In genomic region chr11:78223320-78223954, GRCh38 we compare ENCODE assay signal across 9 cellular contexts.
DNase-seq lines count a peak whose midpoint lies in the region; ATAC-seq and TF ChIP-seq lines count a peak whose summit lies in the region.
"Had no signal": no experiment of that assay in that cellular context is flagged by ENCODE, and none has a peak within 500 bp of the region (broad histone marks: within the 10 kb centered on the region; RNA-seq: fewer than 3 reads in every experiment).

No MANE protein-coding gene starts in this region.

- H3K27me3 ChIP-seq in GM06990 (replicated peaks; ENCODE audit: control insufficient read depth, insufficient read depth, low read length) (no peaks in the 10 kb centered on the region), MM.1S (replicated peaks; ENCODE audit: insufficient read depth, low read length) (no peaks in the 10 kb centered on the region)

- H3K4me3 ChIP-seq in GM06990 (replicated peaks; ENCODE audit: low read depth, low read length) (no peak overlapping the region), MM.1S (ENCODE audit: low read length) (no peak overlapping the region)
- H3K4me3 ChIP-seq: HAP-1 had no signal

- no peak overlapping the region for H3K9ac ChIP-seq in MM.1S (ENCODE audit: low read length)

- no peak overlapping the region for H2AFZ ChIP-seq in MM.1S (ENCODE audit: low read length)

- H3K9me3 ChIP-seq in MM.1S (replicated peaks; ENCODE audit: insufficient read depth, low read length): no peaks in the 10 kb centered on the region
- H3K9me3 ChIP-seq: HAP-1 had no signal

- peaks cover 12% of the 10 kb centered on the region for H3K4me1 ChIP-seq in MM.1S (ENCODE audit: low read length)
- H3K4me1 ChIP-seq: HAP-1 had no signal

- TF ChIP-seq CTCF in GM06990 (IDR thresholded peaks at IDR 0.05; ENCODE audit: insufficient read depth, low read length, poor library complexity, severe bottlenecking) (no peak), MM.1S (IDR thresholded peaks at IDR 0.05; ENCODE audit: low read length) (no peak)

- no peaks in the 10 kb centered on the region for H4K20me1 ChIP-seq in MM.1S (ENCODE audit: insufficient read depth, low read length)

- ATAC-seq in GM19035 (IDR thresholded peaks at IDR 0.05; ENCODE audit: unreplicated experiment) (peak; percentile 79), HG02642 (IDR thresholded peaks at IDR 0.05; ENCODE audit: poor library complexity, unreplicated experiment) (peak; percentile 77), HG03521 (IDR thresholded peaks at IDR 0.05; ENCODE audit: unreplicated experiment) (peak; percentile 68)

- no peak overlapping the region for H3K27ac ChIP-seq in MM.1S (ENCODE audit: low read length)

- H3F3A ChIP-seq in MM.1S (ENCODE audit: insufficient read depth, low read length): 0 out of 2 replicates have a peak, but pooled peaks cover 3% of the 10 kb centered on the region

- H3K4me2 ChIP-seq in MM.1S (ENCODE audit: low read depth, low read length): no peak overlapping the region

- peaks cover 1% of the 10 kb centered on the region; the same call in 1 of the 2 replicates for H3K36me3 ChIP-seq in GM06990 (ENCODE audit: control insufficient read depth, insufficient read depth, low read length)
- no peaks in the 10 kb centered on the region for H3K36me3 ChIP-seq in MM.1S (replicated peaks; ENCODE audit: insufficient read depth, low read length)

- DNase-seq in GM06990 (ENCODE audit: extremely low read depth, insufficient read length): peak; percentile 74
- no peak for DNase-seq in NCI-H1105 treated with DMSO at 0.1 percent for 48 hours (lab: John Stamatoyannopoulos, UW)
- no peak for DNase-seq in stimulated activated CD4-positive, alpha-beta T cell treated with anti-CD3 and anti-CD28 coated beads, Interleukin-12 subunit alpha, Interleukin-12 subunit beta, amount 100 ng/mL, for 4 hours
- DNase-seq in DMS153 treated with DMSO at 0.1 percent for 48 hours (lab: John Stamatoyannopoulos, UW; ENCODE audit: unreplicated experiment): no peak
- no peak for DNase-seq in MM.1S

- H3K9me2 ChIP-seq in MM.1S (replicated peaks; ENCODE audit: insufficient read depth, low read length): no peaks in the 10 kb centered on the region

- H3K79me2 ChIP-seq in MM.1S (ENCODE audit: low read length): no peaks in the 10 kb centered on the region
